ENCODE assay signal across 8 cellular contexts in the genomic region with DNA sequence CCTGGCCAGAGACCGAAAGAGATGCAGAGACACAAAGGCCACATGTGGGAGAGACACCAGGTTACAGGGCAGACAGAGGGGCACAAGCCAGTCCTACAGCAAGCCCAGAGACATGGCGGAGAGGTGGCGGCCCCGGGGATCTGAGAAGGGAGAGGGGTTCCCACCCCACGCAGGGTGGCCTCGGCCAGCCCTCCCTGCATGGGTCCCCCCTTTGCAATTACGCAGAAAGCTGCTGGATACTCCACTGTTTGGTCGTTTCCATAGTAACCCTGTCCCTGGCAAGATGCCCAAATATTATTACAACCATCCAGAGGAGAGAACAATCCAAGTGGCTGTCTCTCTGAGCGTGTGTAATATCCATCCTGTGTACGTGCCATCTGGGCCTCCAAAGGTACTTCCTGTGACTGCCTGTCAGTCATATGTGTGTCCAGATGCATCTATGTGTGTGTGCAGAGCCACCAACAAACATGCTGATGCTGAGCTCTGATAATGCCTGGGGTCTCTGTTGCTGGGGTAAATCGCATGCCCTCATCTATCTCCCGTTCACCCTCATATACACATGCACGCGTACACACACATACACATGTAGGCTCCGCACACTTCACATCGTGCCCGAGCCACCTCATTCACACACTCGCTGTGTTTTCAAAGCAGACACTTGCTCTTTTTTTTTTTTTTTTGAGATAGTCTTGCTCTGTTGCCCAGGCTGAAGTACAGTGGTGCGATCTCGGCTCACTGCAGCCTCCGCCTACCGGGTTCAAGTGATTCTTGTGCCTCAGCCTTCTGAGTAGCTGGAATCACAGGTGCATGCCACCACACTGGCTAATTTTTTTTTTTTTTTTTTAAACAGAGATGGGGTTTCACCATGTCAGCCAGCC. TPM values are rescaled to one million over a fixed set of nuclear protein-coding genes. Genes with fewer than 3 reads are reported as not detected.
DNase-seq lines count a peak whose midpoint lies in the region; ATAC-seq, FAIRE-seq and TF ChIP-seq lines count a peak whose summit lies in the region.

No MANE protein-coding gene starts in this region.

- no peak for TF ChIP-seq POLR2A in tibial nerve (IDR thresholded peaks at IDR 0.05)

- H2AFZ ChIP-seq in astrocyte (ENCODE audit: low read depth, low read length), result no peak overlapping the region

- peak overlapping the region; percentile 50 for H3K27ac ChIP-seq in astrocyte (ENCODE audit: low read depth, low read length)
- H3K27ac ChIP-seq in tibial nerve, result peak overlapping the region; percentile 31 to 88 (median 80)

- 31 to 36% methylated on average over 22 of the region's 22 CpGs for WGBS in tibial nerve, 2 donors

- H3K9me3 Mint-ChIP-seq in astrocyte (ENCODE audit: unreplicated experiment), result peaks cover 2% of the 10 kb centered on the region

- TF ChIP-seq CTCF in AG10803 (conservative IDR thresholded peaks at IDR 0.05; ENCODE audit: low read length) (no peak), astrocyte (IDR thresholded peaks at IDR 0.05; ENCODE audit: insufficient read depth, low read depth, low read length) (no peak), tibial nerve (IDR thresholded peaks at IDR 0.05) (no peak)

- peak overlapping the region; percentile 54 for H3K4me2 ChIP-seq in astrocyte (ENCODE audit: low read length)

- H3K4me1 ChIP-seq in astrocyte (ENCODE audit: insufficient read depth, low read length) (peaks cover 28% of the 10 kb centered on the region), tibial nerve (peaks cover 0 to 68% (median 34%) of the 10 kb centered on the region in 4 donors)

- TF ChIP-seq EP300 in tibial nerve (IDR thresholded peaks at IDR 0.05), result peak in 1 of 2 donors; percentile 68

- H4K20me1 ChIP-seq in astrocyte (ENCODE audit: insufficient read depth, low read length), result peaks cover 92% of the 10 kb centered on the region

- H3K27me3 ChIP-seq in astrocyte (ENCODE audit: insufficient read depth, low read length) (no peaks in the 10 kb centered on the region), tibial nerve (no peaks in the 10 kb centered on the region)

- peak overlapping the region; percentile 70 for H3K27ac Mint-ChIP-seq in astrocyte (ENCODE audit: unreplicated experiment)

- no peak for ATAC-seq in HG02981 (IDR thresholded peaks at IDR 0.05; ENCODE audit: unreplicated experiment)

- H3K27me3 Mint-ChIP-seq in astrocyte (ENCODE audit: low read depth, unreplicated experiment), result no peaks in the 10 kb centered on the region

- H3K36me3 ChIP-seq in astrocyte (ENCODE audit: insufficient read depth, low read length) (peaks cover 9% of the 10 kb centered on the region), tibial nerve (peaks cover 0 to 28% (median 3%) of the 10 kb centered on the region in 3 donors)

- DNase-seq in AG10803 (ENCODE audit: low read depth) (peak; percentile 87), NCI-H1105 (lab: John Stamatoyannopoulos, UW) (peak; percentile 85), astrocyte (ENCODE audit: low read depth) (peak; percentile 60), inferior parietal cortex (ENCODE audit: extremely low spot score) (peak; percentile 61), tibial nerve (ENCODE audit: low spot score in 2 of 2) (peak in 1 of 2 donors; percentile 96), UCSD-AML1 (lab: John Stamatoyannopoulos, UW; ENCODE audit: unreplicated experiment) (no peak), NOMO-1 (lab: John Stamatoyannopoulos, UW; ENCODE audit: unreplicated experiment in 2 of 2) (no peak)

- H3K4me3 Mint-ChIP-seq in astrocyte (ENCODE audit: unreplicated experiment), result no peak overlapping the region

- H3K9ac ChIP-seq in astrocyte (ENCODE audit: low read length), result peak overlapping the region; percentile 53

- no peak overlapping the region for H3K4me3 ChIP-seq in AG10803 (ENCODE audit: low read length)
- H3K4me3 ChIP-seq in astrocyte (ENCODE audit: insufficient read depth, low read depth, low read length), result no peak overlapping the region
- H3K4me3 ChIP-seq in tibial nerve, result no peak overlapping the region

- FAIRE-seq in astrocyte (lab: Jason Lieb, UNC), result no peak

- peaks cover 35% of the 10 kb centered on the region for H3K4me1 Mint-ChIP-seq in astrocyte (ENCODE audit: low read depth, unreplicated experiment)

- no peaks in the 10 kb centered on the region for H3K9me3 ChIP-seq in astrocyte (ENCODE audit: insufficient read depth, low read depth, low read length)
- H3K9me3 ChIP-seq in tibial nerve, result no peaks in the 10 kb centered on the region

- H3K36me3 Mint-ChIP-seq in astrocyte (ENCODE audit: low read depth, unreplicated experiment), result peaks cover 7% of the 10 kb centered on the region

- peaks cover 89% of the 10 kb centered on the region for H3K79me2 ChIP-seq in astrocyte (ENCODE audit: insufficient read depth, low read length)

RNA-seq across cellular contexts. Expression of gene PCGF2, which starts 5.5 kb away (rescaled TPM):
- total RNA-seq in astrocyte (68.2 and 73.7 TPM in 2 replicates), tibial nerve (10 to 100 TPM in 3 of 4 donors, 1 to 10 TPM in 1; 7.7 to 50.0 (median 17.6) TPM)

RNA-seq across cellular contexts. Expression of gene PSMB3, which starts 9.9 kb away (rescaled TPM):
- total RNA-seq in astrocyte (166 and 191 TPM in 2 replicates), tibial nerve (100 to 1,000 TPM in 3 of 4 donors, 10 to 100 TPM in 1; 88.8 to 146 (median 141) TPM)

RNA-seq across cellular contexts. Expression of gene CISD3, which starts 12.5 kb away (rescaled TPM):
- total RNA-seq in astrocyte, result 12.0 and 13.1 TPM in 2 replicates
- 10 to 100 TPM; 10.2 to 19.2 (median 16.5) TPM for total RNA-seq in tibial nerve

RNA-seq across cellular contexts. Expression of gene MLLT6, which starts 37.6 kb away (rescaled TPM):
- total RNA-seq in astrocyte, result 18.1 and 20.9 TPM in 2 replicates
- 100 to 1,000 TPM in 2 of 4 donors, 10 to 100 TPM in 2; 83.9 to 185 (median 116) TPM for total RNA-seq in tibial nerve

RNA-seq across cellular contexts. Expression of gene PIP4K2B, which starts 56.7 kb away (rescaled TPM):
- total RNA-seq in astrocyte (54.4 and 58.2 TPM in 2 replicates), tibial nerve (10 to 100 TPM; 47.9 to 79.0 (median 74.8) TPM)

Comparison
In these comparisons a context has a peak if more than half of its experiments do, and no peak if none do; other contexts are left out.
1. DNase-seq: peak in AG10803 (single experiment), NCI-H1105 (single experiment), astrocyte (single experiment) and inferior parietal cortex (single experiment); none in UCSD-AML1 (single experiment) and NOMO-1 (0 of 2).